19 cellular contexts compared by ENCODE assay signal in genomic region chr11:126328938-126329643, GRCh38. TPM values are rescaled to one million over a fixed set of nuclear protein-coding genes. Genes with fewer than 3 reads are reported as not detected.
DNase-seq lines count a peak whose midpoint lies in the region; ATAC-seq and TF ChIP-seq lines count a peak whose summit lies in the region.
"Had no signal": no experiment of that assay in that cellular context is flagged by ENCODE, and none has a peak within 500 bp of the region (broad histone marks: within the 10 kb centered on the region; RNA-seq: fewer than 3 reads in every experiment).

No MANE protein-coding gene starts in this region.

- no peak for TF ChIP-seq POLR2A in spleen (IDR thresholded peaks at IDR 0.05)

- H3K4me3 ChIP-seq in spleen: no peak overlapping the region
- H3K4me3 ChIP-seq: left ventricle myocardium inferior, PC-9, SJSA1 had no signal

- peak; percentile 9 for ATAC-seq in activated CD8-positive, alpha-beta memory T cell treated with anti-CD3 and anti-CD28 coated beads, Interleukin-2, amount 10 ng/mL, durations not matched to agents 7 days and 5 days
- ATAC-seq in activated CD8-positive, alpha-beta T cell treated with anti-CD3 and anti-CD28 coated beads for 36 hours: peak; percentile 6
- ATAC-seq in left lobe of liver (peak; percentile 16), SK-N-SH treated with all-trans-retinoic acid at 6 μM for 48 hours (no peak), GM18873 (IDR thresholded peaks at IDR 0.05; ENCODE audit: low FRiP score, unreplicated experiment) (no peak)

- POLR2A ChIA-PET in activated CD8-positive, alpha-beta T cell treated with anti-CD3 and anti-CD28 coated beads for 36 hours (lab: Charles Lee): interaction anchor here (1.4 to 2.5 kb wide), 2 partner anchors 10 to 28 kb away, joined by 4 to 10 read pairs; no protein-coding TSS in a partner anchor

- no peaks in the 10 kb centered on the region for H3K9me3 ChIP-seq in spleen
- H3K9me3 ChIP-seq: BE2C, left ventricle myocardium inferior, SJSA1 had no signal

- H3K4me1 Mint-ChIP-seq in activated CD8-positive, alpha-beta memory T cell treated with anti-CD3 and anti-CD28 coated beads, Interleukin-2, amount 10 ng/mL, durations not matched to agents 7 days and 5 days: peaks cover 25% of the 10 kb centered on the region
- H3K4me1 Mint-ChIP-seq in activated CD8-positive, alpha-beta T cell treated with anti-CD3 and anti-CD28 coated beads for 36 hours (ENCODE audit: low read depth): peaks cover 17% of the 10 kb centered on the region

- CTCF ChIA-PET in activated CD8-positive, alpha-beta memory T cell treated with anti-CD3 and anti-CD28 coated beads, Interleukin-2, amount 10 ng/mL, durations not matched to agents 7 days and 5 days (lab: Charles Lee): interaction anchor here (1.2 to 3.6 kb wide), 5 partner anchors 8 to 152 kb away, joined by 3 to 24 read pairs (median 7); partner anchors contain the start of gene ST3GAL4
- CTCF ChIA-PET in activated CD8-positive, alpha-beta T cell treated with anti-CD3 and anti-CD28 coated beads for 36 hours (lab: Charles Lee): interaction anchor here (0.9 to 2.4 kb wide), 3 partner anchors 9 to 19 kb away, joined by 3 to 6 read pairs (median 5); no protein-coding TSS in a partner anchor

- H3K27me3 ChIP-seq in spleen (replicated peaks in 1 of 7): no peaks in the 10 kb centered on the region
- H3K27me3 ChIP-seq: BE2C, brain microvascular endothelial cell, SJSA1 had no signal

- H3K36me3 Mint-ChIP-seq in activated CD8-positive, alpha-beta memory T cell treated with anti-CD3 and anti-CD28 coated beads, Interleukin-2, amount 10 ng/mL, durations not matched to agents 7 days and 5 days: peaks cover 13% of the 10 kb centered on the region
- peaks cover 3% of the 10 kb centered on the region for H3K36me3 Mint-ChIP-seq in activated CD8-positive, alpha-beta T cell treated with anti-CD3 and anti-CD28 coated beads for 36 hours (ENCODE audit: low read depth)

- H3K27me3 Mint-ChIP-seq in activated CD8-positive, alpha-beta memory T cell treated with anti-CD3 and anti-CD28 coated beads, Interleukin-2, amount 10 ng/mL, durations not matched to agents 7 days and 5 days: no peaks in the 10 kb centered on the region
- H3K27me3 Mint-ChIP-seq in activated CD8-positive, alpha-beta T cell treated with anti-CD3 and anti-CD28 coated beads for 36 hours: no peaks in the 10 kb centered on the region

- H3K9me3 Mint-ChIP-seq in activated CD8-positive, alpha-beta memory T cell treated with anti-CD3 and anti-CD28 coated beads, Interleukin-2, amount 10 ng/mL, durations not matched to agents 7 days and 5 days (ENCODE audit: low read depth): no peaks in the 10 kb centered on the region
- no peaks in the 10 kb centered on the region for H3K9me3 Mint-ChIP-seq in activated CD8-positive, alpha-beta T cell treated with anti-CD3 and anti-CD28 coated beads for 36 hours
- H3K9me3 Mint-ChIP-seq: activated T-helper 1 cell treated with anti-CD3 and anti-CD28 coated beads, Interleukin-12 subunit alpha, Interleukin-12 subunit beta, Interleukin-2, Interleukin-4 antibody, amounts not matched to agents 30 ng/mL and 10 ng/mL and 1 ng/mL, durations not matched to agents 14 hours and 24 hours and 36 hours had no signal

- peaks cover 0 to 64% (median 22%) of the 10 kb centered on the region in 6 donors for H3K4me1 ChIP-seq in spleen

- peak overlapping the region in 5 of 8 donors; percentile 12 to 65 (median 59) for H3K27ac ChIP-seq in spleen
- H3K27ac ChIP-seq: brain microvascular endothelial cell, left ventricle myocardium inferior, PC-9, SJSA1 had no signal

- WGBS in spleen, 5 donors: 77 to 86% (median 81%) methylated on average over 6 to 9 of the region's 9 CpGs

- DNase-seq in activated CD8-positive, alpha-beta memory T cell treated with anti-CD3 and anti-CD28 coated beads, Interleukin-2, amount 10 ng/mL, durations not matched to agents 7 days and 5 days: no peak
- no peak for DNase-seq in activated CD8-positive, alpha-beta memory T cell treated with anti-CD3 and anti-CD28 coated beads, Interleukin-2, amount 50 U/mL, for 4 hours
- no peak for DNase-seq in activated CD8-positive, alpha-beta T cell treated with anti-CD3 and anti-CD28 coated beads for 36 hours
- DNase-seq in left lobe of liver (ENCODE audit: low spot score) (no peak), spleen (peak; percentile 51), C1 segment of cervical spinal cord (lab: John Stamatoyannopoulos, UW) (no peak)
- DNase-seq: activated CD8-positive, alpha-beta memory T cell treated with anti-CD3 and anti-CD28 coated beads for 24 hours; BE2C; brain microvascular endothelial cell; head of caudate nucleus; left ventricle myocardium inferior; NCI-H1930; NCI-H345; occipital lobe; PC-9 had no signal

- intact Hi-C loops in activated CD8-positive, alpha-beta T cell treated with anti-CD3 and anti-CD28 coated beads for 36 hours (cut with micrococcal nuclease): no loop called here
- intact Hi-C loops in spleen (cut with DNase I; ENCODE audit: low total_unique reads): loop anchor here (10.0 kb wide), 1 partner anchor 96 kb away; no protein-coding TSS in a partner anchor

- no peak for TF ChIP-seq CTCF in activated CD8-positive, alpha-beta T cell treated with anti-CD3 and anti-CD28 coated beads for 36 hours (IDR thresholded peaks at IDR 0.05)
- TF ChIP-seq CTCF in spleen (IDR thresholded peaks at IDR 0.05 in 8 of 11, conservative IDR thresholded peaks at IDR 0.05 in 3 of 11): no peak

- H3K36me3 ChIP-seq in spleen: peaks cover 0 to 58% (median 16%) of the 10 kb centered on the region in 6 donors
- H3K36me3 ChIP-seq: BE2C, brain microvascular endothelial cell, SJSA1 had no signal

- no peak overlapping the region for H3K4me3 Mint-ChIP-seq in activated CD8-positive, alpha-beta memory T cell treated with anti-CD3 and anti-CD28 coated beads, Interleukin-2, amount 10 ng/mL, durations not matched to agents 7 days and 5 days
- no peak overlapping the region for H3K4me3 Mint-ChIP-seq in activated CD8-positive, alpha-beta T cell treated with anti-CD3 and anti-CD28 coated beads for 36 hours
- H3K4me3 Mint-ChIP-seq: activated T-helper 1 cell treated with anti-CD3 and anti-CD28 coated beads, Interleukin-12 subunit alpha, Interleukin-12 subunit beta, Interleukin-2, Interleukin-4 antibody, amounts not matched to agents 30 ng/mL and 10 ng/mL and 1 ng/mL, durations not matched to agents 14 hours and 24 hours and 36 hours had no signal

- peak overlapping the region; percentile 88 for H3K27ac Mint-ChIP-seq in activated CD8-positive, alpha-beta memory T cell treated with anti-CD3 and anti-CD28 coated beads, Interleukin-2, amount 10 ng/mL, durations not matched to agents 7 days and 5 days
- H3K27ac Mint-ChIP-seq in activated CD8-positive, alpha-beta T cell treated with anti-CD3 and anti-CD28 coated beads for 36 hours: peak overlapping the region; percentile 31
- H3K27ac Mint-ChIP-seq: activated T-helper 1 cell treated with anti-CD3 and anti-CD28 coated beads, Interleukin-12 subunit alpha, Interleukin-12 subunit beta, Interleukin-2, Interleukin-4 antibody, amounts not matched to agents 30 ng/mL and 10 ng/mL and 1 ng/mL, durations not matched to agents 14 hours and 24 hours and 36 hours had no signal

TF ChIP-seq in SK-N-SH treated with all-trans-retinoic acid at 6 μM for 48 hours, 23 proteins besides CTCF, POLR2A, EP300 and RAD21 (continues in another document):
- TF ChIP-seq ZNF70 (CRISPR knock-in tag; IDR thresholded peaks at IDR 0.05) (no peak), ESRRG (CRISPR knock-in tag; IDR thresholded peaks at IDR 0.05) (no peak), PATZ1 (CRISPR knock-in tag; IDR thresholded peaks at IDR 0.05; ENCODE audit: borderline replicate concordance) (no peak), ISL1 (CRISPR knock-in tag; IDR thresholded peaks at IDR 0.05) (no peak), BACH2 (CRISPR knock-in tag; IDR thresholded peaks at IDR 0.05; ENCODE audit: borderline replicate concordance) (no peak), OSR1 (CRISPR knock-in tag; IDR thresholded peaks at IDR 0.05) (no peak), RARB (CRISPR knock-in tag; IDR thresholded peaks at IDR 0.05) (no peak), CSDC2 (CRISPR knock-in tag; IDR thresholded peaks at IDR 0.05) (no peak)

RNA-seq across cellular contexts. Expression of gene DCPS, which starts 25.2 kb away (rescaled TPM):
- 10 to 100 TPM; 40.6 to 41.9 TPM for total RNA-seq in activated CD8-positive, alpha-beta memory T cell treated with anti-CD3 and anti-CD28 coated beads, Interleukin-2, amount 10 ng/mL, durations not matched to agents 7 days and 5 days
- total RNA-seq in activated CD8-positive, alpha-beta T cell treated with anti-CD3 and anti-CD28 coated beads for 36 hours: 10 to 100 TPM; 17.2 to 18.8 TPM
- total RNA-seq in left lobe of liver (14.5 TPM), spleen (10 to 100 TPM; 17.4 to 30.8 (median 21.1) TPM)
- 10 to 100 TPM; 23.9 to 35.2 (median 30.4) TPM for polyA plus RNA-seq in spleen

RNA-seq across cellular contexts. Expression of gene ST3GAL4, which starts 26.4 kb away (rescaled TPM):
- total RNA-seq in activated CD8-positive, alpha-beta memory T cell treated with anti-CD3 and anti-CD28 coated beads, Interleukin-2, amount 10 ng/mL, durations not matched to agents 7 days and 5 days: 10 to 100 TPM in 1 of 2 experiments, 1 to 10 TPM in 1; 8.8 to 11.5 TPM
- total RNA-seq in activated CD8-positive, alpha-beta T cell treated with anti-CD3 and anti-CD28 coated beads for 36 hours: 10 to 100 TPM; 10.7 to 11.7 TPM
- total RNA-seq in left lobe of liver (7.3 TPM), spleen (100 to 1,000 TPM in 1 of 7 donors, 10 to 100 TPM in 6; 41.2 to 102 (median 53.0) TPM)
- 10 to 100 TPM; 12.8 to 25.0 (median 22.4) TPM for polyA plus RNA-seq in spleen

RNA-seq across cellular contexts. Expression of gene TIRAP, which starts 46.2 kb away (rescaled TPM):
- 10 to 100 TPM; 14.3 to 14.8 TPM for total RNA-seq in activated CD8-positive, alpha-beta memory T cell treated with anti-CD3 and anti-CD28 coated beads, Interleukin-2, amount 10 ng/mL, durations not matched to agents 7 days and 5 days
- 1 to 10 TPM; 4.6 to 4.9 TPM for total RNA-seq in activated CD8-positive, alpha-beta T cell treated with anti-CD3 and anti-CD28 coated beads for 36 hours
- total RNA-seq in left lobe of liver (11.4 TPM), spleen (10 to 100 TPM; 15.4 to 23.5 (median 18.5) TPM)
- polyA plus RNA-seq in spleen: 1 to 10 TPM; 2.6 to 7.3 (median 3.0) TPM

Comparison
In these comparisons a context has a peak if more than half of its experiments do, and no peak if none do; other contexts are left out.
1. ATAC-seq: peak in activated CD8-positive, alpha-beta memory T cell treated with anti-CD3 and anti-CD28 coated beads, Interleukin-2, amount 10 ng/mL, durations not matched to agents 7 days and 5 days (single experiment), activated CD8-positive, alpha-beta T cell treated with anti-CD3 and anti-CD28 coated beads for 36 hours (single experiment) and left lobe of liver (single experiment); none in SK-N-SH treated with all-trans-retinoic acid at 6 μM for 48 hours (single experiment) and GM18873 (single experiment).